8 cellular contexts compared by ENCODE assay signal in genomic region chr6:155050311-155050710, GRCh38. TPM values are rescaled to one million over a fixed set of nuclear protein-coding genes. Genes with fewer than 3 reads are reported as not detected.
A peak's percentile ranks its signal among the peaks of the same experiment; 100 is the strongest.
DNase-seq lines count a peak whose midpoint lies in the region; ATAC-seq and TF ChIP-seq lines count a peak whose summit lies in the region.

No MANE protein-coding gene starts in this region.

- H3K18ac ChIP-seq in trophoblast cell (ENCODE audit: low read length): no peak overlapping the region

- DNase-seq in activated CD4-positive, alpha-beta T cell treated with anti-CD3 and anti-CD28 coated beads, Interleukin-2, amount 50 U/mL, for 24 hours (ENCODE audit: low read depth in 1 of 2, low spot score in 1 of 2): peak; percentile 19 to 27
- peak; percentile 22 for DNase-seq in stimulated activated CD4-positive, alpha-beta T cell treated with anti-CD3 and anti-CD28 coated beads, Interleukin-12 subunit alpha, Interleukin-12 subunit beta, amount 100 ng/mL, for 4 hours
- DNase-seq in endothelial cell (ENCODE audit: low spot score) (no peak), left ventricle myocardium superior (no peak), DMS53 treated with DMSO at 0.1 percent for 48 hours (lab: John Stamatoyannopoulos, UW; ENCODE audit: unreplicated experiment) (no peak), trophoblast cell (no peak)

- H2BK5ac ChIP-seq in trophoblast cell (ENCODE audit: low read depth, low read length, poor library complexity): no peak overlapping the region

- H3K23ac ChIP-seq in trophoblast cell (ENCODE audit: low read length): no peak overlapping the region

- H2BK120ac ChIP-seq in trophoblast cell (ENCODE audit: insufficient read depth, low read length, poor library complexity): no peak overlapping the region

- H3K36me3 Mint-ChIP-seq in endothelial cell (ENCODE audit: low read depth, unreplicated experiment): no peaks in the 10 kb centered on the region

- no peaks in the 10 kb centered on the region for H3K27me3 ChIP-seq in trophoblast cell (ENCODE audit: insufficient read depth, low read length)

- no peak overlapping the region for H2BK12ac ChIP-seq in trophoblast cell (ENCODE audit: low read length)

- no peak overlapping the region for H2AK5ac ChIP-seq in trophoblast cell (ENCODE audit: low read length)

- H3K79me1 ChIP-seq in trophoblast cell (ENCODE audit: low read length): no peaks in the 10 kb centered on the region

- no peak overlapping the region for H4K8ac ChIP-seq in trophoblast cell (ENCODE audit: low read depth, low read length)

- H3K9me3 ChIP-seq in trophoblast cell (ENCODE audit: insufficient read depth, low read depth, low read length): no peaks in the 10 kb centered on the region

- H3K27ac ChIP-seq in trophoblast cell (ENCODE audit: low read depth, low read length): no peak overlapping the region

- no peak overlapping the region for H3K4ac ChIP-seq in trophoblast cell (ENCODE audit: low read depth, low read length)

- H3K27me3 Mint-ChIP-seq in endothelial cell (ENCODE audit: unreplicated experiment): no peaks in the 10 kb centered on the region

- no peak overlapping the region for H2AFZ ChIP-seq in trophoblast cell (ENCODE audit: insufficient read depth, low read length, poor library complexity)

- no peaks in the 10 kb centered on the region for H3K9me3 Mint-ChIP-seq in endothelial cell (ENCODE audit: unreplicated experiment)

- no peaks in the 10 kb centered on the region for H3K4me1 ChIP-seq in trophoblast cell (ENCODE audit: control insufficient read depth in 1 of 2, insufficient read depth in 2 of 2, low read length in 2 of 2)

- intact Hi-C loops in left ventricle myocardium superior (cut with micrococcal nuclease): no loop called here

- H3K9ac ChIP-seq in trophoblast cell (ENCODE audit: low read length): no peak overlapping the region

- no peaks in the 10 kb centered on the region for H3K79me2 ChIP-seq in trophoblast cell (ENCODE audit: control insufficient read depth, insufficient read depth, low read length, poor library complexity)

- no CpG with 5 or more reads among the region's 5 CpGs for WGBS in trophoblast cell (ENCODE audit: extremely low coverage, insufficient coverage, insufficient read length)

- no peak for TF ChIP-seq CTCF in endothelial cell (IDR thresholded peaks at IDR 0.05; ENCODE audit: unreplicated experiment)

- no peak overlapping the region for H3K4me3 Mint-ChIP-seq in endothelial cell (ENCODE audit: unreplicated experiment)

- no peak overlapping the region for H3K4me2 ChIP-seq in trophoblast cell (ENCODE audit: low read length)

- H3K4me1 Mint-ChIP-seq in endothelial cell (ENCODE audit: unreplicated experiment): peaks cover 9% of the 10 kb centered on the region

- H3K4me3 ChIP-seq in trophoblast cell (ENCODE audit: low read depth, low read length): no peak overlapping the region

- H3K14ac ChIP-seq in trophoblast cell (ENCODE audit: low read length): no peak overlapping the region

- ATAC-seq in GM18870 (IDR thresholded peaks at IDR 0.05; ENCODE audit: unreplicated experiment): peak; percentile 92
- peak; percentile 91 for ATAC-seq in HG02885 (IDR thresholded peaks at IDR 0.05; ENCODE audit: poor library complexity, unreplicated experiment)
- no peak for ATAC-seq in left ventricle myocardium superior

- no peak overlapping the region for H4K91ac ChIP-seq in trophoblast cell (ENCODE audit: low read depth, low read length)

- no peak overlapping the region for H4K12ac ChIP-seq in trophoblast cell (ENCODE audit: low read depth, low read length)

- no peaks in the 10 kb centered on the region for H3K36me3 ChIP-seq in trophoblast cell (ENCODE audit: control insufficient read depth in 1 of 2, insufficient read depth in 2 of 2, low read length in 2 of 2)

- no peak overlapping the region for H3K27ac Mint-ChIP-seq in endothelial cell (ENCODE audit: unreplicated experiment)

RNA-seq across cellular contexts. Expression of gene TIAM2, which starts 55.2 kb away (rescaled TPM):
- total RNA-seq in endothelial cell (ENCODE audit: unreplicated experiment) (21.1 TPM), left ventricle myocardium superior (11.9 TPM)
- 4.8 and 5.4 TPM in 2 replicates for polyA plus RNA-seq in trophoblast cell (2013)

Comparison
In these comparisons a context has a peak if more than half of its experiments do, and no peak if none do; other contexts are left out.
1. DNase-seq: peak in activated CD4-positive, alpha-beta T cell treated with anti-CD3 and anti-CD28 coated beads, Interleukin-2, amount 50 U/mL, for 24 hours (2 of 2) and stimulated activated CD4-positive, alpha-beta T cell treated with anti-CD3 and anti-CD28 coated beads, Interleukin-12 subunit alpha, Interleukin-12 subunit beta, amount 100 ng/mL, for 4 hours (single experiment); none in endothelial cell (single experiment), left ventricle myocardium superior (single experiment), DMS53 treated with DMSO at 0.1 percent for 48 hours (single experiment) and trophoblast cell (0 of 2).